In the genomic region with DNA sequence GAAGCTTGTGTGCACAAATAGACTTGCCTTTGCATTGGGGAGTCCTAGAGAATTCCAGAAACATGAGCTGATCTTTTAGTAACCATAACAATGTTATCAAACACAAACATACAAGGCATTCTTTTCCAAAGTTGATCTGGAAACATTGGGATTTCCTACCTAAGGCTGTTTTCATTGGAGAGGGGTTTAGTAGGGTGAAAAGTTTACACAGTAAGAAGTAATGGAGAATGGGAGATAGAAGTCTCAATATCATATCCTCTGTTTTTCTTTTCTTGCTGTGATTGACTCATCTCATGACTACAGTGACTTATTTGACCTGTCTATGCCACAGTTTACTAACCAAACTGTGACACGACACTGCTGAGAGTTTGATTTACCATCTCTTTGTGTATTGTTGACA, we compare ENCODE assay signal across 11 cellular contexts.
DNase-seq lines count a peak whose midpoint lies in the region; ATAC-seq and TF ChIP-seq lines count a peak whose summit lies in the region.
"Had no signal": no experiment of that assay in that cellular context is flagged by ENCODE, and none has a peak within 500 bp of the region (broad histone marks: within the 10 kb centered on the region; RNA-seq: fewer than 3 reads in every experiment).

No MANE protein-coding gene starts in this region.

- no peaks in the 10 kb centered on the region for H3K9me3 ChIP-seq in vagina

- H3K4me3 ChIP-seq in epithelial cell of esophagus (ENCODE audit: low read length), result no peak overlapping the region
- no peak overlapping the region for H3K4me3 ChIP-seq in vagina

- peak; percentile 17 for DNase-seq in COLO829 (ENCODE audit: low spot score)
- DNase-seq in epithelial cell of esophagus (ENCODE audit: low read depth), result peak; percentile 54
- no peak for DNase-seq in mucosa of gallbladder (ENCODE audit: low spot score)
- no peak for DNase-seq in vagina (ENCODE audit: extremely low spot score in 2 of 2)
- DNase-seq in epidermal melanocyte (ENCODE audit: insufficient read length, low spot score), result no peak
- DNase-seq in OCI-M2 (lab: John Stamatoyannopoulos, UW; ENCODE audit: unreplicated experiment), result no peak
- DNase-seq: activated naive CD8-positive, alpha-beta T cell treated with anti-CD3 and anti-CD28 coated beads for 36 hours; NCI-H1417; T-helper 17 cell had no signal

- TF ChIP-seq POLR2A in vagina (IDR thresholded peaks at IDR 0.05), result no peak

- no peaks in the 10 kb centered on the region for H3K27me3 ChIP-seq in vagina

- ATAC-seq in GM19351 (IDR thresholded peaks at IDR 0.05; ENCODE audit: unreplicated experiment) (peak; percentile 84), HG03280 (IDR thresholded peaks at IDR 0.05; ENCODE audit: unreplicated experiment) (peak; percentile 50)
- ATAC-seq: T-helper 17 cell had no signal

- TF ChIP-seq CTCF in epithelial cell of esophagus (IDR thresholded peaks at IDR 0.05; ENCODE audit: insufficient read depth, low read depth, low read length, missing control alignments) (no peak), vagina (IDR thresholded peaks at IDR 0.05) (no peak)

- no peak overlapping the region for H3K27ac ChIP-seq in vagina

- H3K4me1 ChIP-seq in vagina, result no peaks in the 10 kb centered on the region

- no peaks in the 10 kb centered on the region for H3K36me3 ChIP-seq in vagina

- intact Hi-C loops in vagina (cut with DNase I), result no loop called here

Comparison
In these comparisons a context has a peak if more than half of its experiments do, and no peak if none do; other contexts are left out.
1. DNase-seq: peak in COLO829 (single experiment) and epithelial cell of esophagus (single experiment); none in mucosa of gallbladder (single experiment), vagina (0 of 2), epidermal melanocyte (single experiment) and OCI-M2 (single experiment).